In the genomic region with DNA sequence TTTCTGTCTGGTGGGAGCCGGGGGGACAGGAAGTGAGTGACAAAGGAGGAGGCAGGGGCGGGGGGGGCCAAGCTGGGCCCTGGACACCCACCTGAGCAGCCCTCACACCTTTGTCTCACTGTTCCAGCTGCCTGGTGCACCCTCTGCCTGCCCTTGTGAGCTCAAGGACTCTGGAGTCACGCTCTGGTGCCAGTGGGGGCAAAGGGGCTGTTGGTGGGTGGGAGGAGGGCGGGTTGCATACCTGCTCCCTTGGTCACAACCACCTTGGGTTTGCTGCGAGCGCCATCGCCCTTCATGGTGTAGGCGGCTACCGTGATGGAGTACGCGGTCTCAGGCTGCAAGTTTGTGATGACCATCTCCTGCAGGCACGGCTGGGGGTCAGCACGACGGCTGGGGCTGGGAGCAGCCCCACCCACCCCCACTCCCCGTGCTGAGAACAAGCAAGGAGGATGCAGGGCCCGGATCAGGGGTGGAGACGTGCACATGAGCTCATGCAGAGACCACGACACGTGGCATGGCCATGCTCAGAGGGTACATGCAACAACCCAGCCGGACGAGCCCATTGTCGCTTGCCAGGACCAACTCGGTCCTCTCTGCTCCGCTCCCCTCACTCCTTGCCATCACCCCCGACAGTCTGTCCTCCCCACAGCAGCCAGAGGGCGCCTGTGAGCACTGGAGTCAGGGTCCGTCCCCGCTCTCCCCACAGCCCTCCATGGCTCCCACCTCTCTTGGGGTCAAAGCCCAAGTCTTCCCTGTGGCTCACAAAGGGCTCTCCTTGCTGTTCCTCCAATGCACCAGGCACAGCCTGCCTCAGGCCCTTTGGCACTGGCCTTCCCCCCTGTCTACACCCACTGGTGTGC, we compare ENCODE assay signal across 11 cellular contexts.
DNase-seq lines count a peak whose midpoint lies in the region; ATAC-seq and TF ChIP-seq lines count a peak whose summit lies in the region.
"Had no signal": no experiment of that assay in that cellular context is flagged by ENCODE, and none has a peak within 500 bp of the region (broad histone marks: within the 10 kb centered on the region; RNA-seq: fewer than 3 reads in every experiment).

No MANE protein-coding gene starts in this region.

- no peak overlapping the region for H3K4me3 ChIP-seq in left ventricle myocardium inferior

- intact Hi-C loops in left ventricle myocardium inferior (cut with micrococcal nuclease), result no loop called here

- H3K36me3 ChIP-seq in left ventricle myocardium inferior, result peaks cover 22% of the 10 kb centered on the region

- no peak overlapping the region for H3K27ac ChIP-seq in VCaP
- H3K27ac ChIP-seq in left ventricle myocardium inferior (replicated peaks), result no peak overlapping the region

- no peaks in the 10 kb centered on the region for H3K4me1 ChIP-seq in left ventricle myocardium inferior

- TF ChIP-seq CTCF in VCaP (conservative IDR thresholded peaks at IDR 0.05), result peak; percentile 65
- TF ChIP-seq CTCF in left ventricle myocardium inferior (IDR thresholded peaks at IDR 0.05; ENCODE audit: borderline replicate concordance), result peak; percentile 49

- no peaks in the 10 kb centered on the region for H3K9me3 ChIP-seq in left ventricle myocardium inferior (replicated peaks)

- no peaks in the 10 kb centered on the region for H3K27me3 ChIP-seq in left ventricle myocardium inferior (ENCODE audit: low read depth)

- TF ChIP-seq POLR2A in GM18505 (IDR thresholded peaks at IDR 0.05; ENCODE audit: borderline replicate concordance, extremely low read depth, insufficient read depth, insufficient read length), result no peak

- no peak for ATAC-seq in HG03520 (IDR thresholded peaks at IDR 0.05; ENCODE audit: unreplicated experiment)
- ATAC-seq in GM18505 (IDR thresholded peaks at IDR 0.05; ENCODE audit: unreplicated experiment), result no peak

- DNase-seq in stimulated activated CD4-positive, alpha-beta T cell treated with anti-CD3 and anti-CD28 coated beads, Interleukin-15, amount 100 ng/mL, for 24 hours, result peak; percentile 40
- DNase-seq in stimulated activated CD4-positive, alpha-beta T cell treated with anti-CD3 and anti-CD28 coated beads, Interleukin-4, amount 100 ng/mL, for 1 hour, result no peak
- DNase-seq in left ventricle myocardium inferior (no peak), T-helper 1 cell (no peak), occipital lobe (lab: John Stamatoyannopoulos, UW) (no peak)
- DNase-seq: EL, islet precursor cell, NCI-H524 had no signal
